9 cellular contexts compared by ENCODE assay signal in genomic region chr20:41249371-41249770, GRCh38.
DNase-seq lines count a peak whose midpoint lies in the region; ATAC-seq, FAIRE-seq and TF ChIP-seq lines count a peak whose summit lies in the region.
"Had no signal": no experiment of that assay in that cellular context is flagged by ENCODE, and none has a peak within 500 bp of the region (broad histone marks: within the 10 kb centered on the region; RNA-seq: fewer than 3 reads in every experiment).

No MANE protein-coding gene starts in this region.

- no peaks in the 10 kb centered on the region for H3F3A ChIP-seq in DOHH2 (ENCODE audit: control insufficient read depth, insufficient read depth)

- peaks cover 31% of the 10 kb centered on the region for H3K4me1 Mint-ChIP-seq in type B pancreatic cell (ENCODE audit: unreplicated experiment)

- H3K9me3 ChIP-seq in DOHH2 (ENCODE audit: control insufficient read depth, insufficient read depth, low read length), result no peaks in the 10 kb centered on the region
- H3K9me3 ChIP-seq in lung (ENCODE audit: control insufficient read depth in 2 of 2, insufficient read depth in 1 of 2, low read length in 1 of 2), result no peaks in the 10 kb centered on the region
- H3K9me3 ChIP-seq in small intestine (ENCODE audit: control insufficient read depth, low read depth), result no peaks in the 10 kb centered on the region

- no peaks in the 10 kb centered on the region for H3K79me2 ChIP-seq in DOHH2 (ENCODE audit: control insufficient read depth, low read length)

- H3K4me3 ChIP-seq in DOHH2 (ENCODE audit: low read length) (no peak overlapping the region; the same call in 1 of the 2 replicates), choroid plexus epithelial cell (ENCODE audit: low read depth, low read length) (no peak overlapping the region), lung (no peak overlapping the region), small intestine (ENCODE audit: low read depth in 1 of 2, low read length in 2 of 2) (no peak overlapping the region)

- no peaks in the 10 kb centered on the region for H3K36me3 Mint-ChIP-seq in type B pancreatic cell
- H3K36me3 Mint-ChIP-seq: activated naive CD4-positive, alpha-beta T cell treated with anti-CD3 and anti-CD28 coated beads, Interleukin-2, amount 50 U/mL, for 24 hours had no signal

- H3K4me1 ChIP-seq in DOHH2 (ENCODE audit: control insufficient read depth, low read length) (peaks cover 39% of the 10 kb centered on the region), lung (ENCODE audit: control insufficient read depth in 2 of 2, insufficient read depth in 2 of 2, low read length in 2 of 2) (peaks cover 20 to 35% of the 10 kb centered on the region in 2 donors), small intestine (ENCODE audit: control insufficient read depth in 2 of 2, insufficient read depth in 1 of 2, low read depth in 1 of 2, low read length in 1 of 2) (peaks cover 2 to 11% of the 10 kb centered on the region in 2 donors)

- H3K36me3 ChIP-seq in DOHH2 (ENCODE audit: control insufficient read depth, low read length) (no peaks in the 10 kb centered on the region), lung (ENCODE audit: control insufficient read depth in 2 of 2, insufficient read depth in 2 of 2, low read length in 2 of 2) (peaks cover 0 to 1% of the 10 kb centered on the region in 2 donors), small intestine (ENCODE audit: control insufficient read depth in 2 of 2, insufficient read depth in 2 of 2, low read length in 2 of 2) (no peaks in the 10 kb centered on the region)

- H3K27me3 ChIP-seq in DOHH2 (ENCODE audit: control insufficient read depth, low read length) (no peaks in the 10 kb centered on the region), lung (ENCODE audit: control insufficient read depth, insufficient read depth) (no peaks in the 10 kb centered on the region), small intestine (ENCODE audit: control insufficient read depth in 2 of 2, insufficient read depth in 2 of 2, low read length in 2 of 2) (no peaks in the 10 kb centered on the region)

- ATAC-seq in lung (ENCODE audit: insufficient read depth, low FRiP score), result no peak

- no peaks in the 10 kb centered on the region for H3K9me2 ChIP-seq in DOHH2 (replicated peaks; ENCODE audit: control insufficient read depth, low read length)

- TF ChIP-seq CTCF in DOHH2 (IDR thresholded peaks at IDR 0.05; ENCODE audit: low read depth, low read length, poor library complexity, severe bottlenecking), result no peak
- TF ChIP-seq CTCF in choroid plexus epithelial cell (conservative IDR thresholded peaks at IDR 0.05; ENCODE audit: low read depth, low read length), result no peak
- no peak for TF ChIP-seq CTCF in lung (IDR thresholded peaks at IDR 0.05; ENCODE audit: control extremely low read depth, extremely low read depth)
- no peak for TF ChIP-seq CTCF in type B pancreatic cell (conservative IDR thresholded peaks at IDR 0.05)

- H3K4me3 Mint-ChIP-seq in type B pancreatic cell, result peak overlapping the region; percentile 33
- H3K4me3 Mint-ChIP-seq: activated naive CD4-positive, alpha-beta T cell treated with anti-CD3 and anti-CD28 coated beads, Interleukin-2, amount 50 U/mL, for 24 hours had no signal

- 50 to 66% methylated on average over 5 of the region's 5 CpGs for WGBS in lung, 2 donors
- WGBS in small intestine, 3 donors, result 44 to 70% (median 66%) methylated on average over 5 of the region's 5 CpGs

- peak overlapping the region; percentile 33 for H3K27ac Mint-ChIP-seq in type B pancreatic cell
- H3K27ac Mint-ChIP-seq: activated naive CD4-positive, alpha-beta T cell treated with anti-CD3 and anti-CD28 coated beads, Interleukin-2, amount 50 U/mL, for 24 hours had no signal

- no peaks in the 10 kb centered on the region for H3K27me3 Mint-ChIP-seq in type B pancreatic cell
- H3K27me3 Mint-ChIP-seq: activated naive CD4-positive, alpha-beta T cell treated with anti-CD3 and anti-CD28 coated beads, Interleukin-2, amount 50 U/mL, for 24 hours had no signal

- no peak for FAIRE-seq in small intestine (lab: Jason Lieb, UNC)

- no peaks in the 10 kb centered on the region for H4K20me1 ChIP-seq in DOHH2 (ENCODE audit: control insufficient read depth, insufficient read depth, low read depth, low read length)

- DNase-seq in HUDEP-2 (lab: John Stamatoyannopoulos, UW; ENCODE audit: unreplicated experiment in 76 of 76) (peak in 59 of 76 experiments; percentile 12 to 70 (median 42)), choroid plexus epithelial cell (ENCODE audit: low read depth) (peak; percentile 96), lung (ENCODE audit: low spot score) (no peak), type B pancreatic cell (ENCODE audit: extremely low spot score, unreplicated experiment) (no peak), small intestine (no peak), NCI-H2196 treated with DMSO at 0.1 percent for 48 hours (lab: John Stamatoyannopoulos, UW; ENCODE audit: unreplicated experiment) (no peak), NCI-H1417 (lab: John Stamatoyannopoulos, UW) (no peak)

- no peak overlapping the region for H3K27ac ChIP-seq in DOHH2 (ENCODE audit: low read depth, low read length)
- peak overlapping the region; percentile 76 to 78 for H3K27ac ChIP-seq in lung (ENCODE audit: low read depth in 1 of 2, low read length in 1 of 2)
- peak overlapping the region in 1 of 2 donors; percentile 86 for H3K27ac ChIP-seq in small intestine (ENCODE audit: low read depth in 1 of 2, low read length in 1 of 2)

- H3K4me2 ChIP-seq in DOHH2 (ENCODE audit: low read length), result peak overlapping the region; percentile 60; the same call in 1 of the 2 replicates

- no peaks in the 10 kb centered on the region for H3K9me3 Mint-ChIP-seq in type B pancreatic cell
- H3K9me3 Mint-ChIP-seq: activated naive CD4-positive, alpha-beta T cell treated with anti-CD3 and anti-CD28 coated beads, Interleukin-2, amount 50 U/mL, for 24 hours had no signal

Comparison
In these comparisons a context has a peak if more than half of its experiments do, and no peak if none do; other contexts are left out.
1. DNase-seq: peak in HUDEP-2 (59 of 76) and choroid plexus epithelial cell (single experiment); none in lung (single experiment), type B pancreatic cell (single experiment), small intestine (single experiment), NCI-H2196 treated with DMSO at 0.1 percent for 48 hours (single experiment) and NCI-H1417 (0 of 3).